In the genomic region with DNA sequence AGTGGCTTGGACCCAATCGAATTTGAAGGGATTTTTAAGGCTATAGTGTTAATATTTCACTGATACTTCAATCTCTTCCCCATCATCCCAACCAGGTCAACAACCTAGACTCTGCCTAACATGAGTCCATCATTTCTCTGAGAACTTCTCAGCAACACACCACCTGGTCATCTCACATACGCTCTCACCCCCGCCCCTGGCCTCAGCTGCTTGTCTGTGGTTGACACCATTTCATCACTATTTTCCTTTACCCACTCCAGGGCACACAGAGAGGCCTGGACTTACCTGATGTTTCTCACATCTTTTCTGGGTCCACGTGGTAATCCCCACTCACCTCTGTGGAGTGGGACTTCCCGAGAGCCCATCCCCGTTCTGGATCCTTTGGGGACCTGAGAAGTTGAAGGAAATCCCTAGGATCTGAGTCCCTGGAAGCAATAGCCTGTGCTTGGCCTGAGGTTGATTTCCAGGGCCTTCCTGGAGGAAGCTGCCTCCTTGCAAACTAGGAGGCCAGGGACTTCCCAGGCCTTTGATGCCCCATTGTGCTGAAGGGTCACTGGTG, we compare ENCODE assay signal across 1 cellular context.
TF ChIP-seq lines count a peak whose summit lies in the region.

No MANE protein-coding gene starts in this region.

TF ChIP-seq in HepG2, 621 proteins besides CTCF, POLR2A, EP300 and RAD21:
- no peak for TF ChIP-seq RBFOX2 (IDR thresholded peaks at IDR 0.05; ENCODE audit: low read depth, low read length)
- no peak for TF ChIP-seq ZNF234 (CRISPR knock-in tag; conservative IDR thresholded peaks at IDR 0.05)
- TF ChIP-seq ZNF577 (CRISPR knock-in tag; IDR thresholded peaks at IDR 0.05; ENCODE audit: borderline replicate concordance, low read depth) = no peak
- no peak for TF ChIP-seq ZNF460 (CRISPR knock-in tag; IDR thresholded peaks at IDR 0.05; ENCODE audit: borderline replicate concordance)
- no peak for TF ChIP-seq ZNF3 (CRISPR knock-in tag; IDR thresholded peaks at IDR 0.05)
- no peak for TF ChIP-seq ZNF703 (CRISPR knock-in tag; IDR thresholded peaks at IDR 0.05; ENCODE audit: borderline replicate concordance)
- TF ChIP-seq, protein P1, sequence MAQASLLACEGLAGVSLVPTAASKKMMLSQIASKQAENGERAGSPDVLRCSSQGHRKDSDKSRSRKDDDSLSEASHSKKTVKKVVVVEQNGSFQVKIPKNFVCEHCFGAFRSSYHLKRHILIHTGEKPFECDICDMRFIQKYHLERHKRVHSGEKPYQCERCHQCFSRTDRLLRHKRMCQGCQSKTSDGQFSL (CRISPR knock-in tag; IDR thresholded peaks at IDR 0.05) = no peak
- no peak for TF ChIP-seq NR2F2 (IDR thresholded peaks at IDR 0.05; ENCODE audit: borderline replicate concordance, low read depth)
- TF ChIP-seq TRIM24 (CRISPR knock-in tag; IDR thresholded peaks at IDR 0.05) = no peak
